2 cellular contexts compared by ENCODE assay signal in the genomic region with DNA sequence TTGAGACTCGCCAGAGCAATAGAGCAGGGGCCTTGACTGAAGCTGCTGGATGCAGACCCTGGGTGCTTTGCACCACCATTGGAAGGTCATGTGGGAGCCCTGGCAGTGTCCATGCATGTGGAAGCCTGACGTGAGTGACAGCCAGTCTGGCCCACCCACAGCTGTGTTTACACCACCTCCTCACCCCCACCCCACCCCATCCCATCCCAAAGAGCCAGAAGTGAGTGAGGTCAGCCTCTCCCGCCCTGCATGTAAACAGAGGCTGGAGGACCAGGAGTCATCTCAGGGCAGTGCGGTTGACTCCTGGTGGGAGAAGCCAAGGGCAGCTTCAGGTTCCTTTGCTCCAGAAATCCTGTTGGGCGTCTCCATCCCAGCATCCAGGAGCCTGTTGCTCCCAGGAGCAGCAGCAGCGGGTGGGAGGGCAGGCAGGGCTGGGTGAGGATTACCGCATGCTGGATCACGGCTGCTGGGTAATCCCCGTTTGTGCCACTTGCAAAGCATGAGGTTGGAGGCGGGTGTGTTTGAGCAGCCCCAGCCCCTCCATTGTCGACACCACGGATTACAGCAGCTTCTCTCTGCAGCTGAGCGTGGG.
TF ChIP-seq lines count a peak whose summit lies in the region.

No MANE protein-coding gene starts in this region.

TF ChIP-seq in IMR-90, 13 proteins besides CTCF, POLR2A, EP300 and RAD21:
- TF ChIP-seq MAZ (IDR thresholded peaks at IDR 0.05; ENCODE audit: borderline replicate concordance, low read depth, low read length): peak; percentile 60; the same call in 1 of the 2 replicates
- no peak for TF ChIP-seq NFE2L2 (IDR thresholded peaks at IDR 0.05; ENCODE audit: low read depth, low read length)
- TF ChIP-seq MXI1 (IDR thresholded peaks at IDR 0.05; ENCODE audit: borderline replicate concordance, low read depth, low read length): no peak
- TF ChIP-seq CHD1 (IDR thresholded peaks at IDR 0.05; ENCODE audit: low read depth, low read length): no peak
- no peak for TF ChIP-seq RFX5 (IDR thresholded peaks at IDR 0.05; ENCODE audit: low read depth, low read length)

TF ChIP-seq in K562, 482 proteins besides CTCF, POLR2A, EP300 and RAD21:
- TF ChIP-seq BRF1 (IDR thresholded peaks at IDR 0.05; ENCODE audit: borderline replicate concordance, extremely low read depth, insufficient read length) (no peak), PKNOX1 (IDR thresholded peaks at IDR 0.05) (peak; percentile 32; the same call in 1 of the 2 replicates), ESRRB (CRISPR knock-in tag; IDR thresholded peaks at IDR 0.05; ENCODE audit: borderline replicate concordance) (no peak)
TF ChIP-seq in K562: peak in this region for 1.
